ENCODE assay signal across 1 cellular context in the genomic region with DNA sequence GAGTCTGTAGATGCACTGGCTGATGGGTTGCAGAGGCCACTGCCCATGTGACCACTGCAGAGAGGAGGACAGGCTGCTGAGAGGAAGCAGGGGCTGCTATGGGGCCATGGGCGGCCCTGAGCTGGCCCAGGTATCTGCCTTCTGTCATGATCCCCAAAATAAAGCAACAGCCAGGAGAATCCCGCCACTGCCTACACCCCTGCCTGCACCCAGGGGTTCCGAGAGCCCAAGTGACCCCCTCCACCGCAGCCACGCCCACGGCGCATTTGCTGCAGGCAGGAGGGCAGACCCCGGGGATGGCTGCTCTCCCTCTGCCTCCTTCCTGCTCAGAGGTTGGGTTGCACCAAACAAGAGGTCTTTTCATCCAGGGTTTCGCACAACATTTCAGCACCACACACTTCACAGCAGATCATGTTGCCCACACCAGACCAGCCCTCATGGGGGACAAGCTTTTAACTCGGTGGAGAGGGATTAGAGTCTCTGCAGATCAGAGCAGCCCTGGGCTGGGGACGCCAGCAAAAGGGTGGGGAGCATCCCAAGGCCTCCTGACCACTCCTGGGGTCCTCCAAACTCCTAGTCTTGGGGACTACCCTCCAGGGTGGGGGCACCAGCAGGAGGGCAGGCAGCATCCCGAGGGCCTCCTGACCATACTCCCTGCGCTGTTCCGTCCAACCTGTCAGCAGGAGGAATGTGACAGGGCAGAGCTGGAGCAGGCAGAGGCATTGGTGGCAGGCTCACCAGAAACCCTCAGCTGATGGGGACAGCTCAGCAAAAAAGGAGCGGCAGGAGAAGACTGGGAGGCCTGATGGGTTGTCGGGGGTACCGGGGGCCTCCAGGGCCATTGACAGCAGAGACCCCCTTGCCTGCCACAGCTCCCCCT.
TF ChIP-seq lines count a peak whose summit lies in the region.

No MANE protein-coding gene starts in this region.

TF ChIP-seq in GM23338, 12 proteins besides CTCF, POLR2A, EP300 and RAD21 (continued from another document):
- TF ChIP-seq EZH2 (IDR thresholded peaks at IDR 0.05; ENCODE audit: low read depth, unreplicated experiment) (no peak), POLR2AphosphoS5 (IDR thresholded peaks at IDR 0.05; ENCODE audit: low read depth) (no peak), STAT1 (IDR thresholded peaks at IDR 0.05; ENCODE audit: unreplicated experiment) (no peak), ZNF331 (CRISPR knock-in tag; IDR thresholded peaks at IDR 0.05; ENCODE audit: low read depth) (no peak), EZH2phosphoT487 (IDR thresholded peaks at IDR 0.05; ENCODE audit: unreplicated experiment) (no peak)
- TF ChIP-seq, protein P1, sequence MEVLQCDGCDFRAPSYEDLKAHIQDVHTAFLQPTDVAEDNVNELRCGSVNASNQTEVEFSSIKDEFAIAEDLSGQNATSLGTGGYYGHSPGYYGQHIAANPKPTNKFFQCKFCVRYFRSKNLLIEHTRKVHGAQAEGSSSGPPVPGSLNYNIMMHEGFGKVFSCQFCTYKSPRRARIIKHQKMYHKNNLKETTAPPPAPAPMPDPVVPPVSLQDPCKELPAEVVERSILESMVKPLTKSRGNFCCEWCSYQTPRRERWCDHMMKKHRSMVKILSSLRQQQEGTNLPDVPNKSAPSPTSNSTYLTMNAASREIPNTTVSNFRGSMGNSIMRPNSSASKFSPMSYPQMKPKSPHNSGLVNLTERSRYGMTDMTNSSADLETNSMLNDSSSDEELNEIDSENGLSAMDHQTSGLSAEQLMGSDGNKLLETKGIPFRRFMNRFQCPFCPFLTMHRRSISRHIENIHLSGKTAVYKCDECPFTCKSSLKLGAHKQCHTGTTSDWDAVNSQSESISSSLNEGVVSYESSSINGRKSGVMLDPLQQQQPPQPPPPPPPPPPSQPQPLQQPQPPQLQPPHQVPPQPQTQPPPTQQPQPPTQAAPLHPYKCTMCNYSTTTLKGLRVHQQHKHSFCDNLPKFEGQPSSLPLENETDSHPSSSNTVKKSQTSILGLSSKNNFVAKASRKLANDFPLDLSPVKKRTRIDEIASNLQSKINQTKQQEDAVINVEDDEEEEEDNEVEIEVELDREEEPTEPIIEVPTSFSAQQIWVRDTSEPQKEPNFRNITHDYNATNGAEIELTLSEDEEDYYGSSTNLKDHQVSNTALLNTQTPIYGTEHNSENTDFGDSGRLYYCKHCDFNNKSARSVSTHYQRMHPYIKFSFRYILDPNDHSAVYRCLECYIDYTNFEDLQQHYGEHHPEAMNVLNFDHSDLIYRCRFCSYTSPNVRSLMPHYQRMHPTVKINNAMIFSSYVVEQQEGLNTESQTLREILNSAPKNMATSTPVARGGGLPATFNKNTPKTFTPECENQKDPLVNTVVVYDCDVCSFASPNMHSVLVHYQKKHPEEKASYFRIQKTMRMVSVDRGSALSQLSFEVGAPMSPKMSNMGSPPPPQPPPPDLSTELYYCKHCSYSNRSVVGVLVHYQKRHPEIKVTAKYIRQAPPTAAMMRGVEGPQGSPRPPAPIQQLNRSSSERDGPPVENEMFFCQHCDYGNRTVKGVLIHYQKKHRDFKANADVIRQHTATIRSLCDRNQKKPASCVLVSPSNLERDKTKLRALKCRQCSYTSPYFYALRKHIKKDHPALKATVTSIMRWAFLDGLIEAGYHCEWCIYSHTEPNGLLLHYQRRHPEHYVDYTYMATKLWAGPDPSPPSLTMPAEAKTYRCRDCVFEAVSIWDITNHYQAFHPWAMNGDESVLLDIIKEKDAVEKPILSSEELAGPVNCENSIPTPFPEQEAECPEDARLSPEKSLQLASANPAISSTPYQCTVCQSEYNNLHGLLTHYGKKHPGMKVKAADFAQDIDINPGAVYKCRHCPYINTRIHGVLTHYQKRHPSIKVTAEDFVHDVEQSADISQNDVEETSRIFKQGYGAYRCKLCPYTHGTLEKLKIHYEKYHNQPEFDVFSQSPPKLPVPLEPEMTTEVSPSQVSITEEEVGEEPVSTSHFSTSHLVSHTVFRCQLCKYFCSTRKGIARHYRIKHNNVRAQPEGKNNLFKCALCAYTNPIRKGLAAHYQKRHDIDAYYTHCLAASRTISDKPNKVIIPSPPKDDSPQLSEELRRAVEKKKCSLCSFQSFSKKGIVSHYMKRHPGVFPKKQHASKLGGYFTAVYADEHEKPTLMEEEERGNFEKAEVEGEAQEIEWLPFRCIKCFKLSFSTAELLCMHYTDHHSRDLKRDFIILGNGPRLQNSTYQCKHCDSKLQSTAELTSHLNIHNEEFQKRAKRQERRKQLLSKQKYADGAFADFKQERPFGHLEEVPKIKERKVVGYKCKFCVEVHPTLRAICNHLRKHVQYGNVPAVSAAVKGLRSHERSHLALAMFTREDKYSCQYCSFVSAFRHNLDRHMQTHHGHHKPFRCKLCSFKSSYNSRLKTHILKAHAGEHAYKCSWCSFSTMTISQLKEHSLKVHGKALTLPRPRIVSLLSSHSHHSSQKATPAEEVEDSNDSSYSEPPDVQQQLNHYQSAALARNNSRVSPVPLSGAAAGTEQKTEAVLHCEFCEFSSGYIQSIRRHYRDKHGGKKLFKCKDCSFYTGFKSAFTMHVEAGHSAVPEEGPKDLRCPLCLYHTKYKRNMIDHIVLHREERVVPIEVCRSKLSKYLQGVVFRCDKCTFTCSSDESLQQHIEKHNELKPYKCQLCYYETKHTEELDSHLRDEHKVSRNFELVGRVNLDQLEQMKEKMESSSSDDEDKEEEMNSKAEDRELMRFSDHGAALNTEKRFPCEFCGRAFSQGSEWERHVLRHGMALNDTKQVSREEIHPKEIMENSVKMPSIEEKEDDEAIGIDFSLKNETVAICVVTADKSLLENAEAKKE (CRISPR knock-in tag; IDR thresholded peaks at IDR 0.05) = no peak
